In genomic region chr20:1388253-1388652, GRCh38 we compare ENCODE assay signal across 12 cellular contexts. TPM values are rescaled to one million over a fixed set of nuclear protein-coding genes. Genes with fewer than 3 reads are reported as not detected.
DNase-seq lines count a peak whose midpoint lies in the region; ATAC-seq and TF ChIP-seq lines count a peak whose summit lies in the region.
"Had no signal": no experiment of that assay in that cellular context is flagged by ENCODE, and none has a peak within 500 bp of the region (broad histone marks: within the 10 kb centered on the region; RNA-seq: fewer than 3 reads in every experiment).

No MANE protein-coding gene starts in this region.

- no peaks in the 10 kb centered on the region for H3K27me3 ChIP-seq in gastroesophageal sphincter
- H3K27me3 ChIP-seq in Karpas-422 (ENCODE audit: low read length), result no peaks in the 10 kb centered on the region
- H3K27me3 ChIP-seq in body of pancreas, result no peaks in the 10 kb centered on the region

- H3K27ac ChIP-seq in RWPE1, result peak overlapping the region; percentile 39
- H3K27ac ChIP-seq in gastroesophageal sphincter, result peak overlapping the region in 3 of 4 donors; percentile 66 to 93 (median 87)
- no peak overlapping the region for H3K27ac ChIP-seq in Karpas-422 (ENCODE audit: low read length)
- peak overlapping the region in 1 of 4 donors; percentile 14 for H3K27ac ChIP-seq in body of pancreas
- H3K27ac ChIP-seq: KMS-11 had no signal

- H3K9me3 Mint-ChIP-seq in activated CD4-positive, alpha-beta T cell treated with anti-CD3 and anti-CD28 coated beads, Interleukin-2, amount 10 ng/mL, durations not matched to agents 24 days and 14 days, result no peaks in the 10 kb centered on the region
- H3K9me3 Mint-ChIP-seq in stimulated activated naive B cell treated with anti-CD40 and anti-IgM and Interleukin-4, amounts not matched to agents 10 μg/mL and 1 μg/mL and 100 μg/mL, for 72 hours, result no peaks in the 10 kb centered on the region

- H3K4me2 ChIP-seq in Karpas-422 (ENCODE audit: low read depth, low read length, poor library complexity, severe bottlenecking), result no peak overlapping the region
- H3K4me2 ChIP-seq: KMS-11 had no signal

- POLR2A ChIA-PET in RWPE1 (lab: Yijun Ruan, JAX; ENCODE audit: low non-redundant PET), result no interaction called here

- H3K36me3 ChIP-seq in gastroesophageal sphincter (no peaks in the 10 kb centered on the region), Karpas-422 (ENCODE audit: insufficient read depth, low read length) (0 out of 2 replicates have a peak, but pooled peaks cover 3% of the 10 kb centered on the region), body of pancreas (replicated peaks in 1 of 2; ENCODE audit: insufficient read depth in 1 of 2, low read depth in 2 of 2) (no peaks in the 10 kb centered on the region)

- ATAC-seq in gastroesophageal sphincter (no peak), body of pancreas (no peak)
- ATAC-seq in stimulated activated naive B cell treated with anti-CD40 and anti-IgM and Interleukin-4, amounts not matched to agents 10 μg/mL and 1 μg/mL and 100 μg/mL, for 72 hours (replicated peaks), result no peak

- no peaks in the 10 kb centered on the region for H3K9me2 ChIP-seq in Karpas-422 (replicated peaks; ENCODE audit: insufficient read depth, low read length)

- peaks cover 47% of the 10 kb centered on the region for H3K36me3 Mint-ChIP-seq in activated CD4-positive, alpha-beta T cell treated with anti-CD3 and anti-CD28 coated beads, Interleukin-2, amount 10 ng/mL, durations not matched to agents 24 days and 14 days (ENCODE audit: low read depth)
- H3K36me3 Mint-ChIP-seq in stimulated activated naive B cell treated with anti-CD40 and anti-IgM and Interleukin-4, amounts not matched to agents 10 μg/mL and 1 μg/mL and 100 μg/mL, for 72 hours, result peaks cover 28 to 45% of the 10 kb centered on the region in 2 donors

- peaks cover 74% of the 10 kb centered on the region for H3K4me1 Mint-ChIP-seq in activated CD4-positive, alpha-beta T cell treated with anti-CD3 and anti-CD28 coated beads, Interleukin-2, amount 10 ng/mL, durations not matched to agents 24 days and 14 days
- H3K4me1 Mint-ChIP-seq in stimulated activated naive B cell treated with anti-CD40 and anti-IgM and Interleukin-4, amounts not matched to agents 10 μg/mL and 1 μg/mL and 100 μg/mL, for 72 hours, result peaks cover 49 to 86% of the 10 kb centered on the region in 2 donors

- DNase-seq in activated CD4-positive, alpha-beta T cell treated with anti-CD3 and anti-CD28 coated beads, Interleukin-2, amount 10 ng/mL, durations not matched to agents 24 days and 14 days, result no peak
- DNase-seq in activated CD4-positive, alpha-beta T cell treated with anti-CD3 and anti-CD28 coated beads, Interleukin-2, amount 50 U/mL, for 4 hours, result no peak
- DNase-seq in RWPE1 (ENCODE audit: low spot score), result no peak
- no peak for DNase-seq in stimulated activated naive B cell treated with anti-CD40 and anti-IgM and Interleukin-4, amounts not matched to agents 10 μg/mL and 1 μg/mL and 100 μg/mL, for 72 hours
- DNase-seq in SW480 (ENCODE audit: low spot score), result no peak
- DNase-seq in Karpas-422, result no peak
- DNase-seq in body of pancreas, result no peak
- DNase-seq: cerebellar nuclear complex; stimulated activated CD4-positive, alpha-beta T cell treated with anti-CD3 and anti-CD28 coated beads, Interleukin-1b, Interleukin-23, amount 100 ng/mL, for 48 hours; stimulated activated naive CD4-positive, alpha-beta T cell treated with Interleukin-2 at 50 U/mL for 16 hours had no signal

- no peak for TF ChIP-seq EP300 in gastroesophageal sphincter (IDR thresholded peaks at IDR 0.05)

- no peak overlapping the region for H3K9ac ChIP-seq in Karpas-422 (ENCODE audit: low read length)
- H3K9ac ChIP-seq: KMS-11 had no signal

- H4K20me1 ChIP-seq in Karpas-422 (ENCODE audit: insufficient read depth, low read depth, low read length), result peaks cover 80% of the 10 kb centered on the region

- H3K27ac Mint-ChIP-seq in activated CD4-positive, alpha-beta T cell treated with anti-CD3 and anti-CD28 coated beads, Interleukin-2, amount 10 ng/mL, durations not matched to agents 24 days and 14 days, result peak overlapping the region; percentile 53
- H3K27ac Mint-ChIP-seq in stimulated activated naive B cell treated with anti-CD40 and anti-IgM and Interleukin-4, amounts not matched to agents 10 μg/mL and 1 μg/mL and 100 μg/mL, for 72 hours, result peak overlapping the region; percentile 82

- no peak overlapping the region for H2AFZ ChIP-seq in Karpas-422 (ENCODE audit: low read length)

- peak overlapping the region; percentile 79 for H3K4me3 Mint-ChIP-seq in activated CD4-positive, alpha-beta T cell treated with anti-CD3 and anti-CD28 coated beads, Interleukin-2, amount 10 ng/mL, durations not matched to agents 24 days and 14 days
- peak overlapping the region; percentile 76 to 96 for H3K4me3 Mint-ChIP-seq in stimulated activated naive B cell treated with anti-CD40 and anti-IgM and Interleukin-4, amounts not matched to agents 10 μg/mL and 1 μg/mL and 100 μg/mL, for 72 hours

- CTCF ChIA-PET in RWPE1 (lab: Yijun Ruan, JAX), result no interaction called here

- H3K4me3 ChIP-seq in gastroesophageal sphincter, result no peak overlapping the region
- H3K4me3 ChIP-seq in Karpas-422 (ENCODE audit: low read length), result no peak overlapping the region
- no peak overlapping the region for H3K4me3 ChIP-seq in body of pancreas

- 43 to 75% methylated on average over 3 to 5 of the region's 6 CpGs for WGBS in gastroesophageal sphincter (ENCODE audit: low coverage in 1 of 2), 2 donors
- 72 to 80% methylated on average over 6 of the region's 6 CpGs for WGBS in body of pancreas, 2 donors

- TF ChIP-seq POLR2A in gastroesophageal sphincter (IDR thresholded peaks at IDR 0.05) (no peak), body of pancreas (IDR thresholded peaks at IDR 0.05) (no peak)

- no peaks in the 10 kb centered on the region for H3K27me3 Mint-ChIP-seq in activated CD4-positive, alpha-beta T cell treated with anti-CD3 and anti-CD28 coated beads, Interleukin-2, amount 10 ng/mL, durations not matched to agents 24 days and 14 days
- H3K27me3 Mint-ChIP-seq in stimulated activated naive B cell treated with anti-CD40 and anti-IgM and Interleukin-4, amounts not matched to agents 10 μg/mL and 1 μg/mL and 100 μg/mL, for 72 hours, result no peaks in the 10 kb centered on the region

- H3K9me3 ChIP-seq in gastroesophageal sphincter (no peaks in the 10 kb centered on the region), Karpas-422 (ENCODE audit: low read length) (no peaks in the 10 kb centered on the region), body of pancreas (no peaks in the 10 kb centered on the region)

- intact Hi-C loops in activated CD4-positive, alpha-beta T cell treated with anti-CD3 and anti-CD28 coated beads, Interleukin-2, amount 10 ng/mL, durations not matched to agents 24 days and 14 days (cut with micrococcal nuclease), result loop anchor here (1.0 kb wide), 1 partner anchor 8 kb away; no protein-coding TSS in a partner anchor
- intact Hi-C loops in body of pancreas (cut with DNase I), result no loop called here

- H3K79me2 ChIP-seq in Karpas-422 (ENCODE audit: low read length), result peaks cover 95% of the 10 kb centered on the region

- H3K4me1 ChIP-seq in gastroesophageal sphincter (peaks cover 0 to 79% (median 45%) of the 10 kb centered on the region in 3 donors), Karpas-422 (ENCODE audit: low read length) (peaks cover 79% of the 10 kb centered on the region), body of pancreas (peaks cover 68% of the 10 kb centered on the region)

- TF ChIP-seq CTCF in RWPE1 (conservative IDR thresholded peaks at IDR 0.05; ENCODE audit: low read depth) (no peak), gastroesophageal sphincter (IDR thresholded peaks at IDR 0.05) (no peak), body of pancreas (IDR thresholded peaks at IDR 0.05) (no peak)

RNA-seq across cellular contexts. Expression of gene FKBP1A, which starts 4.6 kb away (rescaled TPM):
- 291 and 292 TPM in 2 replicates for total RNA-seq in activated CD4-positive, alpha-beta T cell treated with anti-CD3 and anti-CD28 coated beads, Interleukin-2, amount 10 ng/mL, durations not matched to agents 24 days and 14 days
- total RNA-seq in gastroesophageal sphincter (100 to 1,000 TPM in 1 of 4 donors, 10 to 100 TPM in 3; 78.6 to 116 (median 86.8) TPM), body of pancreas (10 to 100 TPM; 47.5 to 57.7 TPM)
- 105 and 187 TPM in 2 replicates for total RNA-seq in Karpas-422 (2014; rRNA removed; shearing (Covaris generic); ENCODE audit: low replicate concordance)

RNA-seq across cellular contexts. Expression of gene SDCBP2, which starts 59.3 kb away (rescaled TPM):
- total RNA-seq in activated CD4-positive, alpha-beta T cell treated with anti-CD3 and anti-CD28 coated beads, Interleukin-2, amount 10 ng/mL, durations not matched to agents 24 days and 14 days, result 2.0 and 3.0 TPM in 2 replicates
- total RNA-seq in gastroesophageal sphincter, result 10 to 100 TPM in 1 of 4 donors, 1 to 10 TPM in 3; 1.6 to 17.5 (median 3.5) TPM
- 1.8 TPM in 1 of 2 replicates, not detected in the other for total RNA-seq in Karpas-422 (2014; rRNA removed; shearing (Covaris generic); ENCODE audit: low replicate concordance)
- 10 to 100 TPM; 14.8 to 20.0 TPM for total RNA-seq in body of pancreas
